12 cellular contexts compared by ENCODE assay signal in the genomic region with DNA sequence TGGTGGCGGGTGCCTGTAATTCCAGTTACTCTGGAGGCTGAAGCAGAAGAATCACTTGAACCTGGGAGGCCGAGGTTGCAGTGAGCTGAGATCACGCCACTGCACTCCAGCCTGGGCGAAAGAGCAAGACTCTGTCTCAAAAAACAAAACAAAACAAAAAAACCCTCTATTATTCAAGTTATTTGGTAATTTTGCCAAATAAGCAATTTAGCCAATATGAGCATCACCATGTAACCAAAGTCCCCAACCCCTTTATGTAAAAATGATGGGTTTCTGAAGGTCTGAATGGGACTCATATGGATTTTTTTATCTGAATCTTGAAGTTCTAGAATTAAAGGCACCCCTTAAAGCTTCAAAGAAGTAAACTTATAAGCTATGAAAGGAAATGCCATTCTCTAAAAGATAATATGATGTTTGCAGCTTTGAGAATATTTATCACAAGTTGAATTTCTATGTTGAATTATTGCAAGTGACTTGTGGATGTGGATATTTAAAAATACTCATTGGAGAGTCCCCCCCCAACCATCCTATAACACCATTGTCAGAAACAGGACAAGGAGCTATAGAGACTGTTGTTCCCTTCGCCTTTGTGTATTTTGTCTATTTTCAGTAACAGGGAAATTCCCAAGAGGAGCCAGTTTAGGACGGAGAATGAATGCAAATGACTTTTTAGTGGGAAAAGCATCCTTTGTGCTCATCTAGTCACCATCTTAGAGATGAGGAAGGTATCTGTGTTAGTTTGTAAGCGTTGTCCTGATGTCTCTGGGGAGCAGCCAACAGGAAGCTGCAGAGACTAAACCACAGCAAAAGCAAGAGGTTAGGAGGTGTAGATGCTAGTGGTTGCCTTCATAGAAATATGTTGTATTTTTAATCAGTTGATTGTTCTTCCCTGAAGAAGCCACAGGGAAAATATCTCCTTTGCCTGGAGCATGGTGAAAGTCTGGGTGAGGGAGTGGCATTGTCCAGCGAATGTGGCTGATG.
A peak's percentile ranks its signal among the peaks of the same experiment; 100 is the strongest.
DNase-seq lines count a peak whose midpoint lies in the region; ATAC-seq and TF ChIP-seq lines count a peak whose summit lies in the region.
"Had no signal": no experiment of that assay in that cellular context is flagged by ENCODE, and none has a peak within 500 bp of the region (broad histone marks: within the 10 kb centered on the region; RNA-seq: fewer than 3 reads in every experiment).

No MANE protein-coding gene starts in this region.

- TF ChIP-seq POLR2A in transverse colon (IDR thresholded peaks at IDR 0.05): no peak

- no peak for DNase-seq in stimulated activated naive CD8-positive, alpha-beta T cell treated with anti-CD3 and anti-CD28 coated beads, Interleukin-15, amount 100 ng/mL, for 72 hours
- no peak for DNase-seq in stimulated activated naive CD8-positive, alpha-beta T cell treated with anti-CD3 and anti-CD28 coated beads, Interleukin-15, Interleukin-2, amounts not matched to agents 100 U/mL and 50 U/mL, for 24 hours
- DNase-seq in Jurkat, Clone E6-1 (ENCODE audit: low read depth, low spot score): peak; percentile 84
- no peak for DNase-seq in endothelial cell (ENCODE audit: low spot score)
- DNase-seq in foreskin keratinocyte: no peak
- DNase-seq in HCEC 1CT: no peak
- DNase-seq in transverse colon: no peak
- DNase-seq in osteoblast (ENCODE audit: insufficient read length, low spot score, missing footprints): no peak
- DNase-seq: NCI-H1436, upper lobe of right lung had no signal

- H3K27ac ChIP-seq in foreskin keratinocyte (no peak overlapping the region), transverse colon (no peak overlapping the region), osteoblast (ENCODE audit: low read depth, low read length) (no peak overlapping the region)
- H3K27ac ChIP-seq: C4-2B, upper lobe of right lung had no signal

- in situ Hi-C loops in transverse colon (cut with MboI; ENCODE audit: low pct_ligation_motif_present in 1 of 4, low pct_unique_long_range_greater_than_20kb in 1 of 4, low sequenced_read_pairs in 3 of 4): no loop called here

- no peaks in the 10 kb centered on the region for H3K79me2 ChIP-seq in osteoblast (ENCODE audit: insufficient read depth, low read length)

- peaks cover 16% of the 10 kb centered on the region for H4K20me1 ChIP-seq in osteoblast (ENCODE audit: insufficient read depth, low read length)

- no peak overlapping the region for H3K4me2 ChIP-seq in osteoblast (ENCODE audit: insufficient read depth, low read length)

- H3K9me3 Mint-ChIP-seq in stimulated activated naive CD8-positive, alpha-beta T cell treated with anti-CD3 and anti-CD28 coated beads, Interleukin-15, amount 100 ng/mL, for 72 hours: no peaks in the 10 kb centered on the region
- no peaks in the 10 kb centered on the region for H3K9me3 Mint-ChIP-seq in endothelial cell (ENCODE audit: unreplicated experiment)

- H3K36me3 ChIP-seq in transverse colon: no peaks in the 10 kb centered on the region
- H3K36me3 ChIP-seq in osteoblast (ENCODE audit: insufficient read depth, low read length): no peaks in the 10 kb centered on the region

- peaks cover 14% of the 10 kb centered on the region for H3K36me3 Mint-ChIP-seq in endothelial cell (ENCODE audit: low read depth, unreplicated experiment)

- H3K4me3 Mint-ChIP-seq in stimulated activated naive CD8-positive, alpha-beta T cell treated with anti-CD3 and anti-CD28 coated beads, Interleukin-15, amount 100 ng/mL, for 72 hours: peak overlapping the region in 1 of 2 donors; percentile 13
- peak overlapping the region; percentile 6 for H3K4me3 Mint-ChIP-seq in endothelial cell (ENCODE audit: unreplicated experiment)

- H3K4me1 ChIP-seq in foreskin keratinocyte (no peaks in the 10 kb centered on the region), transverse colon (no peaks in the 10 kb centered on the region), osteoblast (ENCODE audit: insufficient read depth, low read length) (no peaks in the 10 kb centered on the region)

- H3K9me3 ChIP-seq in transverse colon (no peaks in the 10 kb centered on the region), osteoblast (ENCODE audit: low read depth, low read length) (no peaks in the 10 kb centered on the region)
- H3K9me3 ChIP-seq: upper lobe of right lung had no signal

- H3K4me1 Mint-ChIP-seq in stimulated activated naive CD8-positive, alpha-beta T cell treated with anti-CD3 and anti-CD28 coated beads, Interleukin-15, amount 100 ng/mL, for 72 hours: peaks cover 56% of the 10 kb centered on the region
- H3K4me1 Mint-ChIP-seq in endothelial cell (ENCODE audit: unreplicated experiment): peaks cover 20% of the 10 kb centered on the region

- no peak for TF ChIP-seq CTCF in endothelial cell (IDR thresholded peaks at IDR 0.05; ENCODE audit: unreplicated experiment)
- TF ChIP-seq CTCF in foreskin keratinocyte (conservative IDR thresholded peaks at IDR 0.05): no peak
- TF ChIP-seq CTCF in transverse colon (IDR thresholded peaks at IDR 0.05): no peak
- TF ChIP-seq CTCF in osteoblast (IDR thresholded peaks at IDR 0.05; ENCODE audit: extremely low read depth, low read depth, low read length): no peak

- H2AFZ ChIP-seq in osteoblast (ENCODE audit: low read length): no peak overlapping the region

- no peaks in the 10 kb centered on the region for H3K27me3 ChIP-seq in foreskin keratinocyte
- H3K27me3 ChIP-seq in transverse colon: no peaks in the 10 kb centered on the region
- H3K27me3 ChIP-seq in osteoblast (ENCODE audit: insufficient read depth, low read length): no peaks in the 10 kb centered on the region
- H3K27me3 ChIP-seq: upper lobe of right lung had no signal

- no peak overlapping the region; the same call in 1 of the 2 replicates for H3K4me3 ChIP-seq in Jurkat, Clone E6-1 (ENCODE audit: low read length)
- no peak overlapping the region for H3K4me3 ChIP-seq in transverse colon
- no peak overlapping the region for H3K4me3 ChIP-seq in osteoblast (ENCODE audit: insufficient read depth, low read length)
- H3K4me3 ChIP-seq: upper lobe of right lung had no signal

- intact Hi-C loops in transverse colon (cut with DNase I; ENCODE audit: low total_unique reads): no loop called here

- no peaks in the 10 kb centered on the region for H3K27me3 Mint-ChIP-seq in stimulated activated naive CD8-positive, alpha-beta T cell treated with anti-CD3 and anti-CD28 coated beads, Interleukin-15, amount 100 ng/mL, for 72 hours
- peaks cover 12% of the 10 kb centered on the region for H3K27me3 Mint-ChIP-seq in endothelial cell (ENCODE audit: unreplicated experiment)

- no peak for TF ChIP-seq EP300 in transverse colon (IDR thresholded peaks at IDR 0.05; ENCODE audit: low read depth)

- H3K27ac Mint-ChIP-seq in stimulated activated naive CD8-positive, alpha-beta T cell treated with anti-CD3 and anti-CD28 coated beads, Interleukin-15, amount 100 ng/mL, for 72 hours: peak overlapping the region in 1 of 2 donors; percentile 5
- H3K27ac Mint-ChIP-seq in endothelial cell (ENCODE audit: unreplicated experiment): peak overlapping the region; percentile 26

- peak; percentile 73 for ATAC-seq in stimulated activated naive CD8-positive, alpha-beta T cell treated with anti-CD3 and anti-CD28 coated beads, Interleukin-15, amount 100 ng/mL, for 72 hours
- no peak for ATAC-seq in stimulated activated naive CD8-positive, alpha-beta T cell treated with anti-CD3 and anti-CD28 coated beads, Interleukin-15, Interleukin-2, amounts not matched to agents 100 U/mL and 50 U/mL, for 24 hours
- ATAC-seq in foreskin keratinocyte: no peak
- ATAC-seq: sciatic nerve, upper lobe of right lung had no signal

- 83 to 89% methylated on average over 8 of the region's 8 CpGs for WGBS in transverse colon (ENCODE audit: low coverage in 1 of 2), 2 donors
